In genomic region chr6:77474286-77474956, GRCh38 we compare ENCODE assay signal across 17 cellular contexts. TPM values are rescaled to one million over a fixed set of nuclear protein-coding genes. Genes with fewer than 3 reads are reported as not detected.
DNase-seq lines count a peak whose midpoint lies in the region; ATAC-seq and TF ChIP-seq lines count a peak whose summit lies in the region.
"Had no signal": no experiment of that assay in that cellular context is flagged by ENCODE, and none has a peak within 500 bp of the region (broad histone marks: within the 10 kb centered on the region; RNA-seq: fewer than 3 reads in every experiment).

No MANE protein-coding gene starts in this region.

- 60% methylated on average over 1 of the region's 7 CpGs; no CpG with 5 or more reads in 1 of the 2 experiments for WGBS in IMR-90 (ENCODE audit: extremely low coverage in 2 of 2, insufficient read length in 1 of 2), 2 experiments

- no peak overlapping the region for H3K23ac ChIP-seq in IMR-90 (ENCODE audit: low read depth, low read length)

- peaks cover 4% of the 10 kb centered on the region for H3K9me3 Mint-ChIP-seq in natural killer cell treated with Interleukin-12 subunit alpha and Interleukin-12 subunit beta and Interleukin-15 and Interleukin-18, amount 100 ng/mL, for 72 hours
- H3K9me3 Mint-ChIP-seq in natural killer cell = peaks cover 7% of the 10 kb centered on the region in 2 donors
- H3K9me3 Mint-ChIP-seq in activated T-helper 17 cell treated with anti-CD3 and anti-CD28 coated beads, Interleukin-2, amount 50 U/mL, for 72 hours = no peaks in the 10 kb centered on the region

- H3K36me3 ChIP-seq in IMR-90 (ENCODE audit: control insufficient read depth, insufficient read depth, low read length) = no peaks in the 10 kb centered on the region
- H3K36me3 ChIP-seq: BLaER1, prostate gland, suprapubic skin had no signal

- no peak for ATAC-seq in natural killer cell treated with Interleukin-12 subunit alpha and Interleukin-12 subunit beta and Interleukin-15 and Interleukin-18, amount 100 ng/mL, for 72 hours
- ATAC-seq in natural killer cell = no peak
- ATAC-seq in IMR-90 (ENCODE audit: low read depth) = no peak
- peak; percentile 28 for ATAC-seq in activated T-helper 17 cell treated with anti-CD3 and anti-CD28 coated beads, Interleukin-2, amount 50 U/mL, for 72 hours (replicated peaks)
- no peak for ATAC-seq in GM21381 (IDR thresholded peaks at IDR 0.05; ENCODE audit: unreplicated experiment)
- ATAC-seq: K562, left cardiac atrium, PC-3 had no signal

- TF ChIP-seq RAD21 in IMR-90 (IDR thresholded peaks at IDR 0.05; ENCODE audit: low read length) = no peak

- no peak for TF ChIP-seq POLR2A in IMR-90 (IDR thresholded peaks at IDR 0.05; ENCODE audit: low read depth, low read length)

- no peaks in the 10 kb centered on the region for H3K4me1 ChIP-seq in IMR-90 (ENCODE audit: control insufficient read depth, insufficient read depth, low read length)
- H3K4me1 ChIP-seq: BLaER1, prostate gland, suprapubic skin had no signal

- no peaks in the 10 kb centered on the region for H3K27me3 Mint-ChIP-seq in natural killer cell treated with Interleukin-12 subunit alpha and Interleukin-12 subunit beta and Interleukin-15 and Interleukin-18, amount 100 ng/mL, for 72 hours
- H3K27me3 Mint-ChIP-seq in natural killer cell (ENCODE audit: low read depth in 2 of 2) = no peaks in the 10 kb centered on the region
- no peaks in the 10 kb centered on the region for H3K27me3 Mint-ChIP-seq in activated T-helper 17 cell treated with anti-CD3 and anti-CD28 coated beads, Interleukin-2, amount 50 U/mL, for 72 hours

- H2BK120ac ChIP-seq in IMR-90 (ENCODE audit: low read depth, low read length) = no peak overlapping the region

- in situ Hi-C loops in IMR-90 (cut with MboI; ENCODE audit: low sequenced_read_pairs) = loop anchor here (25.0 kb wide), 1 partner anchor 1138 kb away; no protein-coding TSS in a partner anchor

- dilution Hi-C loops in IMR-90 (cut with HindIII; ENCODE audit: low sequenced_read_pairs, unreplicated experiment) = no loop called here

- H3K18ac ChIP-seq in IMR-90 (ENCODE audit: low read depth, low read length) = no peak overlapping the region

- no peaks in the 10 kb centered on the region for H3K27me3 ChIP-seq in IMR-90 (ENCODE audit: control insufficient read depth, insufficient read depth, low read length)
- H3K27me3 ChIP-seq: BLaER1, suprapubic skin had no signal

- peak overlapping the region; percentile 35 for H3K4me3 Mint-ChIP-seq in natural killer cell treated with Interleukin-12 subunit alpha and Interleukin-12 subunit beta and Interleukin-15 and Interleukin-18, amount 100 ng/mL, for 72 hours
- H3K4me3 Mint-ChIP-seq in natural killer cell = no peak overlapping the region
- H3K4me3 Mint-ChIP-seq in activated T-helper 17 cell treated with anti-CD3 and anti-CD28 coated beads, Interleukin-2, amount 50 U/mL, for 72 hours = peak overlapping the region; percentile 64

- no peak overlapping the region for H3K4ac ChIP-seq in IMR-90 (ENCODE audit: low read depth, low read length)

- POLR2A ChIA-PET in IMR-90 (lab: Charles Lee; ENCODE audit: unreplicated experiment) = no interaction called here

- H4K20me1 ChIP-seq in IMR-90 (ENCODE audit: insufficient read depth, low read length) = no peaks in the 10 kb centered on the region
- H4K20me1 ChIP-seq: BLaER1 had no signal

- TF ChIP-seq CTCF in natural killer cell (IDR thresholded peaks at IDR 0.05) (no peak), IMR-90 (conservative IDR thresholded peaks at IDR 0.05; ENCODE audit: low read depth, low read length) (no peak)

- H3K56ac ChIP-seq in IMR-90 (ENCODE audit: extremely low read depth, insufficient read depth, low read length) = no peak overlapping the region

- no peaks in the 10 kb centered on the region for H3K9me1 ChIP-seq in IMR-90 (ENCODE audit: insufficient read depth, low read length)

- intact Hi-C loops in natural killer cell (cut with micrococcal nuclease) = no loop called here
- intact Hi-C loops in IMR-90 (cut with micrococcal nuclease) = no loop called here

- H3K36me3 Mint-ChIP-seq in natural killer cell treated with Interleukin-12 subunit alpha and Interleukin-12 subunit beta and Interleukin-15 and Interleukin-18, amount 100 ng/mL, for 72 hours = no peaks in the 10 kb centered on the region
- no peaks in the 10 kb centered on the region for H3K36me3 Mint-ChIP-seq in natural killer cell
- H3K36me3 Mint-ChIP-seq in activated T-helper 17 cell treated with anti-CD3 and anti-CD28 coated beads, Interleukin-2, amount 50 U/mL, for 72 hours (ENCODE audit: low read depth) = no peaks in the 10 kb centered on the region

- CTCF ChIA-PET in IMR-90 (lab: Yijun Ruan, JAX) = no interaction called here

- H2BK20ac ChIP-seq in IMR-90 (ENCODE audit: low read depth, low read length) = no peak overlapping the region

- H3K4me3 ChIP-seq in IMR-90 (ENCODE audit: insufficient read depth, low read depth, low read length) = peak overlapping the region; percentile 27; the same call in 1 of the 2 replicates
- H3K4me3 ChIP-seq: BLaER1, K562, prostate gland, suprapubic skin had no signal

- peak overlapping the region; percentile 27 for H3K4me2 ChIP-seq in IMR-90 (ENCODE audit: low read depth, low read length)
- H3K4me2 ChIP-seq: BLaER1 had no signal

- H2AFZ ChIP-seq in IMR-90 (replicated peaks; ENCODE audit: low read length, poor library complexity) = peak overlapping the region; percentile 4

- H3K14ac ChIP-seq in IMR-90 (replicated peaks; ENCODE audit: low read depth, low read length) = no peak overlapping the region

- no peak overlapping the region for H4K8ac ChIP-seq in IMR-90 (ENCODE audit: low read depth in 2 of 2, low read length in 2 of 2)

- H4K5ac ChIP-seq in IMR-90 (ENCODE audit: low read depth, low read length) = no peak overlapping the region

- no peak overlapping the region for H3K27ac ChIP-seq in IMR-90 (ENCODE audit: insufficient read depth, low read length)
- H3K27ac ChIP-seq: BLaER1, prostate gland, suprapubic skin had no signal

- H4K91ac ChIP-seq in IMR-90 (ENCODE audit: insufficient read depth, low read depth, low read length) = no peak overlapping the region

- H3K9me3 ChIP-seq in IMR-90 (ENCODE audit: control insufficient read depth, insufficient read depth, low read length) = no peaks in the 10 kb centered on the region
- H3K9me3 ChIP-seq: prostate gland, suprapubic skin had no signal

- H2AK9ac ChIP-seq in IMR-90 (replicated peaks; ENCODE audit: low read depth, low read length, poor library complexity) = no peak overlapping the region

- H2BK15ac ChIP-seq in IMR-90 (ENCODE audit: low read depth, low read length) = no peak overlapping the region

- no peak for DNase-seq in natural killer cell treated with Interleukin-12 subunit alpha and Interleukin-12 subunit beta and Interleukin-15 and Interleukin-18, amount 100 ng/mL, for 72 hours (ENCODE audit: low spot score)
- DNase-seq in natural killer cell (no peak), IMR-90 (no peak), NCI-H526 treated with DMSO at 0.1 percent for 48 hours (lab: John Stamatoyannopoulos, UW) (no peak), ecto neural progenitor cell (ENCODE audit: low spot score) (no peak)
- DNase-seq: activated CD4-positive, CD25-positive, alpha-beta regulatory T cell treated with anti-CD3 and anti-CD28 coated beads, Interleukin-2, amount 50 U/mL, for 72 hours; dermis blood vessel endothelial cell; hypothalamus; left cardiac atrium; NCI-H1436; PC-3 had no signal

- H3K27ac Mint-ChIP-seq in natural killer cell treated with Interleukin-12 subunit alpha and Interleukin-12 subunit beta and Interleukin-15 and Interleukin-18, amount 100 ng/mL, for 72 hours = no peak overlapping the region
- H3K27ac Mint-ChIP-seq in natural killer cell = no peak overlapping the region
- peak overlapping the region; percentile 40 for H3K27ac Mint-ChIP-seq in activated T-helper 17 cell treated with anti-CD3 and anti-CD28 coated beads, Interleukin-2, amount 50 U/mL, for 72 hours

- no peaks in the 10 kb centered on the region for H3K79me1 ChIP-seq in IMR-90 (ENCODE audit: low read depth in 1 of 2, low read length in 2 of 2)

- BruUV-seq in IMR-90 (replicated peaks; lab: Mats Ljungman, UMichigan) = no TSS peak

- no peak overlapping the region for H2AK5ac ChIP-seq in IMR-90 (ENCODE audit: low read depth, low read length)

- H2BK5ac ChIP-seq in IMR-90 (ENCODE audit: low read depth, low read length, poor library complexity, severe bottlenecking) = no peak overlapping the region

- no peak overlapping the region for H3K9ac ChIP-seq in IMR-90 (ENCODE audit: low read depth, low read length)
- H3K9ac ChIP-seq: BLaER1 had no signal

- H3K4me1 Mint-ChIP-seq in natural killer cell treated with Interleukin-12 subunit alpha and Interleukin-12 subunit beta and Interleukin-15 and Interleukin-18, amount 100 ng/mL, for 72 hours (ENCODE audit: low read depth in 2 of 2) = peaks cover 5 to 6% of the 10 kb centered on the region in 2 donors
- peaks cover 5 to 6% of the 10 kb centered on the region in 2 donors for H3K4me1 Mint-ChIP-seq in natural killer cell
- peaks cover 9% of the 10 kb centered on the region for H3K4me1 Mint-ChIP-seq in activated T-helper 17 cell treated with anti-CD3 and anti-CD28 coated beads, Interleukin-2, amount 50 U/mL, for 72 hours

TF ChIP-seq in IMR-90, 13 proteins besides CTCF, POLR2A, EP300 and RAD21:
- TF ChIP-seq RCOR1 (IDR thresholded peaks at IDR 0.05; ENCODE audit: insufficient replicate concordance, low read length) (no peak), RFX5 (IDR thresholded peaks at IDR 0.05; ENCODE audit: low read depth, low read length) (no peak), NFE2L2 (IDR thresholded peaks at IDR 0.05; ENCODE audit: low read depth, low read length) (no peak), CEBPB (IDR thresholded peaks at IDR 0.05; ENCODE audit: low read depth, low read length) (no peak)

RNA-seq across cellular contexts. Expression of gene HTR1B, which starts 11.1 kb away (rescaled TPM):
- total RNA-seq in natural killer cell treated with Interleukin-12 subunit alpha and Interleukin-12 subunit beta and Interleukin-15 and Interleukin-18, amount 100 ng/mL, for 72 hours = not detected
- under 1 TPM in 1 of 3 donors, not detected in 2; 0.48 TPM for total RNA-seq in natural killer cell
- under 0.01 and 0.36 TPM in 2 replicates for total RNA-seq in IMR-90 (2012; rRNA removed)
- 0.24 and 0.27 TPM in 2 replicates for polyA plus RNA-seq in IMR-90 (2012; rRNA removed)
- 0.08 and 0.27 TPM in 2 replicates for polyA plus RNA-seq in IMR-90 (2012; cell fraction: cytosol; rRNA removed)
- 0.30 and 0.47 TPM in 2 replicates for polyA plus RNA-seq in IMR-90 (2012; cell fraction: nucleus; rRNA removed; ENCODE audit: low replicate concordance)
- total RNA-seq in activated T-helper 17 cell treated with anti-CD3 and anti-CD28 coated beads, Interleukin-2, amount 50 U/mL, for 72 hours = not detected
- total RNA-seq: K562, left cardiac atrium, PC-3 had no signal
- polyA plus RNA-seq: K562 had no signal
